Comparison of ENCODE assay signal across 1 cellular context in the genomic region with DNA sequence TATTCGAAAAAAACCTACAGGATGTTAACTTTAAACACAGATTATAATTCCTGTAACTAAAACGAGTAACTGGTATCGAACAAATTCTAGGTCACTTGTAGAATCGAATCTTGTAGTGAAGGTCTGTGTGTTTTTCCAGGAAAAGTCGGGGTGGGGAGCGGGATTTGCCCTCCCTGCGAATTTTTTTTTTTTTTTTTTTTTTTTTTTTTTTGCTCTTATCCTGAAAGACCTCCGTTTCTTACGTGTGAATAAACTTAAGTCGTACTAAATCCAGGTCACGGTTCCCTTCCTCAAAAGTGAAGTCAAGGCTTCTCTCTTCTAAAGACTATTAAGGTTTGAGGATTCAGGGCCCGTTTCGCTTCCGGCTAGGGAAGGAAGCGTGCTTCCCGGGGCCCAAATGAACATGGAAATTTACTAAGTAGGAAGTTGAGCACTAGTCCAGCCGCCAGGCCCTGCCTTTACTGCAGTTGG.
TF ChIP-seq lines count a peak whose summit lies in the region.

No MANE protein-coding gene starts in this region.

TF ChIP-seq in IMR-90, 13 proteins besides CTCF, POLR2A, EP300 and RAD21 (continued from another document):
- TF ChIP-seq, protein P1, sequence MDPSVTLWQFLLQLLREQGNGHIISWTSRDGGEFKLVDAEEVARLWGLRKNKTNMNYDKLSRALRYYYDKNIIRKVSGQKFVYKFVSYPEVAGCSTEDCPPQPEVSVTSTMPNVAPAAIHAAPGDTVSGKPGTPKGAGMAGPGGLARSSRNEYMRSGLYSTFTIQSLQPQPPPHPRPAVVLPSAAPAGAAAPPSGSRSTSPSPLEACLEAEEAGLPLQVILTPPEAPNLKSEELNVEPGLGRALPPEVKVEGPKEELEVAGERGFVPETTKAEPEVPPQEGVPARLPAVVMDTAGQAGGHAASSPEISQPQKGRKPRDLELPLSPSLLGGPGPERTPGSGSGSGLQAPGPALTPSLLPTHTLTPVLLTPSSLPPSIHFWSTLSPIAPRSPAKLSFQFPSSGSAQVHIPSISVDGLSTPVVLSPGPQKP (IDR thresholded peaks at IDR 0.05; ENCODE audit: borderline replicate concordance, low read depth, low read length), result no peak
- no peak for TF ChIP-seq BHLHE40 (IDR thresholded peaks at IDR 0.05; ENCODE audit: low read depth, low read length)
- TF ChIP-seq MAZ (IDR thresholded peaks at IDR 0.05; ENCODE audit: borderline replicate concordance, low read depth, low read length), result no peak
- no peak for TF ChIP-seq FOS (IDR thresholded peaks at IDR 0.05; ENCODE audit: low read depth, low read length)
- no peak for TF ChIP-seq CEBPB (IDR thresholded peaks at IDR 0.05; ENCODE audit: low read depth, low read length)
- TF ChIP-seq, protein P2, sequence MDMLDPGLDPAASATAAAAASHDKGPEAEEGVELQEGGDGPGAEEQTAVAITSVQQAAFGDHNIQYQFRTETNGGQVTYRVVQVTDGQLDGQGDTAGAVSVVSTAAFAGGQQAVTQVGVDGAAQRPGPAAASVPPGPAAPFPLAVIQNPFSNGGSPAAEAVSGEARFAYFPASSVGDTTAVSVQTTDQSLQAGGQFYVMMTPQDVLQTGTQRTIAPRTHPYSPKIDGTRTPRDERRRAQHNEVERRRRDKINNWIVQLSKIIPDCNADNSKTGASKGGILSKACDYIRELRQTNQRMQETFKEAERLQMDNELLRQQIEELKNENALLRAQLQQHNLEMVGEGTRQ (IDR thresholded peaks at IDR 0.05; ENCODE audit: low read depth, low read length), result no peak
- TF ChIP-seq NFE2L2 (IDR thresholded peaks at IDR 0.05; ENCODE audit: low read depth, low read length), result no peak
